Comparison of ENCODE assay signal across 11 cellular contexts in genomic region chr17:1177099-1177996, GRCh38. TPM values are rescaled to one million over a fixed set of nuclear protein-coding genes. Genes with fewer than 3 reads are reported as not detected.
DNase-seq lines count a peak whose midpoint lies in the region; ATAC-seq and TF ChIP-seq lines count a peak whose summit lies in the region.
"Had no signal": no experiment of that assay in that cellular context is flagged by ENCODE, and none has a peak within 500 bp of the region (broad histone marks: within the 10 kb centered on the region; RNA-seq: fewer than 3 reads in every experiment).

No MANE protein-coding gene starts in this region.

- DNase-seq in CD1c-positive myeloid dendritic cell (ENCODE audit: extremely low spot score) (peak; percentile 5), LNCaP clone FGC (ENCODE audit: low read depth) (peak; percentile 22), caudate nucleus (lab: John Stamatoyannopoulos, UW) (peak in 4 of 61 donors; percentile 13 to 45 (median 14)), stomach (no peak), HFFc6 (no peak), foreskin melanocyte (no peak)
- DNase-seq: SIG-M5, testis had no signal

- H3K27ac ChIP-seq in caudate nucleus (ENCODE audit: low read depth, low read length) = peak overlapping the region; percentile 28
- H3K27ac ChIP-seq in mesodermal cell (ENCODE audit: low read depth, low read length, severe bottlenecking) = peak overlapping the region; percentile 3
- peak overlapping the region in 1 of 5 donors; percentile 30 for H3K27ac ChIP-seq in stomach
- H3K27ac ChIP-seq: testis had no signal

- H3K27me3 ChIP-seq in stomach = peaks cover 0 to 29% (median 0%) of the 10 kb centered on the region in 3 donors
- H3K27me3 ChIP-seq: testis had no signal

- H3K36me3 ChIP-seq in mesodermal cell (ENCODE audit: control insufficient read depth, insufficient read depth, low read length) (no peaks in the 10 kb centered on the region), stomach (peaks cover 0 to 14% (median 3%) of the 10 kb centered on the region in 4 donors)

- no peaks in the 10 kb centered on the region for H3K9me3 ChIP-seq in mesodermal cell (ENCODE audit: control insufficient read depth, low read length)
- no peaks in the 10 kb centered on the region for H3K9me3 ChIP-seq in stomach
- H3K9me3 ChIP-seq: testis had no signal

- TF ChIP-seq CTCF in LNCaP clone FGC (IDR thresholded peaks at IDR 0.05; ENCODE audit: control insufficient read depth, extremely low read depth, insufficient read depth) (peak; percentile 49), stomach (IDR thresholded peaks at IDR 0.05) (no peak), HFFc6 (IDR thresholded peaks at IDR 0.05) (no peak)

- 84 to 89% methylated on average over 17 to 18 of the region's 21 CpGs for WGBS in mesodermal cell (ENCODE audit: insufficient coverage in 2 of 2), 2 experiments
- WGBS in stomach, 5 donors = 70 to 75% (median 71%) methylated on average over 20 to 21 of the region's 21 CpGs

- H3K27ac Mint-ChIP-seq in HFFc6 = no peak overlapping the region

- no peaks in the 10 kb centered on the region for H3K9me3 Mint-ChIP-seq in HFFc6

- TF ChIP-seq POLR2A in stomach (IDR thresholded peaks at IDR 0.05) = no peak

- peaks cover 26% of the 10 kb centered on the region for H3K4me1 ChIP-seq in mesodermal cell (ENCODE audit: control insufficient read depth, insufficient read depth, low read length, poor library complexity, severe bottlenecking)
- peaks cover 28 to 50% (median 41%) of the 10 kb centered on the region in 4 donors for H3K4me1 ChIP-seq in stomach

- intact Hi-C loops in stomach (cut with DNase I; ENCODE audit: low total_unique reads) = no loop called here

- no peak overlapping the region for H3K4me3 ChIP-seq in LNCaP clone FGC (ENCODE audit: low read depth, low read length)
- H3K4me3 ChIP-seq in mesodermal cell (ENCODE audit: extremely low read depth, insufficient read depth, low read length, poor library complexity, severe bottlenecking) = no peak overlapping the region
- no peak overlapping the region for H3K4me3 ChIP-seq in stomach
- H3K4me3 ChIP-seq: testis had no signal

- peaks cover 11% of the 10 kb centered on the region; the same call in 1 of the 2 replicates for H3K4me1 Mint-ChIP-seq in HFFc6 (ENCODE audit: low read depth)

- no peak for TF ChIP-seq EP300 in stomach (IDR thresholded peaks at IDR 0.05)

- H3K27me3 Mint-ChIP-seq in HFFc6 (ENCODE audit: insufficient read depth) = peaks cover 10% of the 10 kb centered on the region

- no peak for ATAC-seq in GM18511 (IDR thresholded peaks at IDR 0.05; ENCODE audit: unreplicated experiment)
- ATAC-seq: HepG2 had no signal

- no peak overlapping the region for H3K4me3 Mint-ChIP-seq in HFFc6

- no peaks in the 10 kb centered on the region for H3K36me3 Mint-ChIP-seq in HFFc6 (ENCODE audit: low read depth)

RNA-seq across cellular contexts. Expression of gene ABR, which starts 2.4 kb away (rescaled TPM):
- polyA plus RNA-seq in mesodermal cell (2013, experiment 1 of 2) = 49.5 TPM
- 41.5 TPM for polyA plus RNA-seq in mesodermal cell (2013, experiment 2 of 2)
- 1,000 to 10,000 TPM in 1 of 5 donors, 100 to 1,000 TPM in 2, 10 to 100 TPM in 2; 65.5 to 1,523 (median 142) TPM for total RNA-seq in stomach
- polyA plus RNA-seq in stomach = 10 to 100 TPM; 28.3 to 41.2 (median 40.0) TPM
- total RNA-seq in HFFc6 (2021; fragmentation: NEBNext Ultra II Directional; extraction: Animal tissue kit (Norgen Biotek cat#: 25700)) = 10 to 100 TPM; 49.3 to 58.4 (median 54.4) TPM

Comparison
In these comparisons a context has a peak if more than half of its experiments do, and no peak if none do; other contexts are left out.
1. DNase-seq: peak in CD1c-positive myeloid dendritic cell (single experiment) and LNCaP clone FGC (single experiment); none in stomach (single experiment), HFFc6 (single experiment) and foreskin melanocyte (single experiment).